ENCODE assay signal across 10 cellular contexts in genomic region chr15:91694829-91695205, GRCh38.
DNase-seq lines count a peak whose midpoint lies in the region; ATAC-seq and TF ChIP-seq lines count a peak whose summit lies in the region.
"Had no signal": no experiment of that assay in that cellular context is flagged by ENCODE, and none has a peak within 500 bp of the region (broad histone marks: within the 10 kb centered on the region; RNA-seq: fewer than 3 reads in every experiment).

No MANE protein-coding gene starts in this region.

- peaks cover 20% of the 10 kb centered on the region for H3K27me3 Mint-ChIP-seq in activated naive CD4-positive, alpha-beta T cell treated with anti-CD3 and anti-CD28 coated beads, Interleukin-2, amount 10 ng/mL, durations not matched to agents 7 days and 5 days

- H3K9me3 Mint-ChIP-seq in activated naive CD4-positive, alpha-beta T cell treated with anti-CD3 and anti-CD28 coated beads, Interleukin-2, amount 10 ng/mL, durations not matched to agents 7 days and 5 days = no peaks in the 10 kb centered on the region

- peak overlapping the region in 4 of 5 donors; percentile 13 to 83 (median 46) for H3K27ac ChIP-seq in adrenal gland
- H3K27ac ChIP-seq in left ventricle myocardium inferior (replicated peaks) = peak overlapping the region; percentile 81

- no peaks in the 10 kb centered on the region for H3K27me3 ChIP-seq in adrenal gland
- H3K27me3 ChIP-seq in left ventricle myocardium inferior (ENCODE audit: low read depth) = no peaks in the 10 kb centered on the region
- no peaks in the 10 kb centered on the region for H3K27me3 ChIP-seq in skeletal muscle satellite cell (ENCODE audit: control insufficient read depth, insufficient read depth, low read length)

- TF ChIP-seq CTCF in adrenal gland (IDR thresholded peaks at IDR 0.05) = no peak
- TF ChIP-seq CTCF in left ventricle myocardium inferior (IDR thresholded peaks at IDR 0.05; ENCODE audit: borderline replicate concordance) = no peak

- no peaks in the 10 kb centered on the region for H3K9me3 ChIP-seq in adrenal gland (replicated peaks in 1 of 3)
- H3K9me3 ChIP-seq in left ventricle myocardium inferior (replicated peaks) = no peaks in the 10 kb centered on the region
- no peaks in the 10 kb centered on the region for H3K9me3 ChIP-seq in skeletal muscle satellite cell (replicated peaks; ENCODE audit: low read length)

- no peaks in the 10 kb centered on the region for H3K4me1 Mint-ChIP-seq in activated naive CD4-positive, alpha-beta T cell treated with anti-CD3 and anti-CD28 coated beads, Interleukin-2, amount 10 ng/mL, durations not matched to agents 7 days and 5 days

- H3K27ac Mint-ChIP-seq in activated naive CD4-positive, alpha-beta T cell treated with anti-CD3 and anti-CD28 coated beads, Interleukin-2, amount 10 ng/mL, durations not matched to agents 7 days and 5 days = no peak overlapping the region

- WGBS in adrenal gland, 4 donors = 57 to 77% (median 70%) methylated on average over 4 of the region's 4 CpGs

- H3K36me3 Mint-ChIP-seq in activated naive CD4-positive, alpha-beta T cell treated with anti-CD3 and anti-CD28 coated beads, Interleukin-2, amount 10 ng/mL, durations not matched to agents 7 days and 5 days = no peaks in the 10 kb centered on the region

- CTCF ChIA-PET in activated naive CD4-positive, alpha-beta T cell treated with anti-CD3 and anti-CD28 coated beads, Interleukin-2, amount 10 ng/mL, durations not matched to agents 7 days and 5 days (lab: Charles Lee) = interaction anchor here (0.9 to 2.7 kb wide), 3 partner anchors 10 to 12 kb away, joined by 4 to 14 read pairs (median 4); no protein-coding TSS in a partner anchor

- no peak for TF ChIP-seq POLR2A in adrenal gland (IDR thresholded peaks at IDR 0.05)

- no peak for ATAC-seq in GM18870 (IDR thresholded peaks at IDR 0.05; ENCODE audit: unreplicated experiment)

- intact Hi-C loops in adrenal gland (cut with DNase I) = no loop called here
- intact Hi-C loops in left ventricle myocardium inferior (cut with micrococcal nuclease) = no loop called here

- H3K36me3 ChIP-seq in adrenal gland (replicated peaks in 1 of 2) = no peaks in the 10 kb centered on the region
- H3K36me3 ChIP-seq in left ventricle myocardium inferior = no peaks in the 10 kb centered on the region
- H3K36me3 ChIP-seq in skeletal muscle satellite cell (ENCODE audit: insufficient read depth, low read length) = no peaks in the 10 kb centered on the region

- H3K4me3 Mint-ChIP-seq in activated naive CD4-positive, alpha-beta T cell treated with anti-CD3 and anti-CD28 coated beads, Interleukin-2, amount 10 ng/mL, durations not matched to agents 7 days and 5 days = no peak overlapping the region

- H3K9ac ChIP-seq in skeletal muscle satellite cell (ENCODE audit: low read depth, low read length) = no peak overlapping the region

- peaks cover 0 to 9% of the 10 kb centered on the region in 2 donors for H3K4me1 ChIP-seq in adrenal gland (replicated peaks in 1 of 2)
- no peaks in the 10 kb centered on the region for H3K4me1 ChIP-seq in left ventricle myocardium inferior
- peaks cover 2% of the 10 kb centered on the region for H3K4me1 ChIP-seq in skeletal muscle satellite cell (ENCODE audit: control insufficient read depth, insufficient read depth, low read length)

- H3K4me3 ChIP-seq in adrenal gland (peak overlapping the region in 1 of 4 donors; percentile 28), left ventricle myocardium inferior (peak overlapping the region; percentile 44), skeletal muscle satellite cell (ENCODE audit: low read length) (peak overlapping the region; percentile 47)

- DNase-seq in EH (ENCODE audit: low read depth) = peak; percentile 47
- DNase-seq in adrenal gland = peak in 5 of 7 donors; percentile 50 to 66 (median 61)
- DNase-seq in left ventricle myocardium inferior = no peak
- DNase-seq in NCI-H748 treated with DMSO at 0.1 percent for 48 hours (lab: John Stamatoyannopoulos, UW) = no peak
- no peak for DNase-seq in activated naive CD4-positive, alpha-beta T cell treated with anti-CD3 and anti-CD28 coated beads, Interleukin-2, amount 10 ng/mL, durations not matched to agents 7 days and 5 days
- no peak for DNase-seq in RPMI8226
- DNase-seq: DND-41, SHP77 treated with DMSO at 0.1 percent for 48 hours had no signal

- H3K4me2 ChIP-seq in skeletal muscle satellite cell (ENCODE audit: low read length) = peak overlapping the region; percentile 70

Comparison
In these comparisons a context has a peak if more than half of its experiments do, and no peak if none do; other contexts are left out.
1. DNase-seq: peak in EH (single experiment) and adrenal gland (5 of 7); none in left ventricle myocardium inferior (single experiment), NCI-H748 treated with DMSO at 0.1 percent for 48 hours (single experiment), activated naive CD4-positive, alpha-beta T cell treated with anti-CD3 and anti-CD28 coated beads, Interleukin-2, amount 10 ng/mL, durations not matched to agents 7 days and 5 days (single experiment) and RPMI8226 (single experiment).